ENCODE assay signal across 20 cellular contexts in genomic region chr17:81603846-81604610, GRCh38. TPM values are rescaled to one million over a fixed set of nuclear protein-coding genes. Genes with fewer than 3 reads are reported as not detected.
A peak's percentile ranks its signal among the peaks of the same experiment; 100 is the strongest.
DNase-seq lines count a peak whose midpoint lies in the region; ATAC-seq and TF ChIP-seq lines count a peak whose summit lies in the region.
"Had no signal": no experiment of that assay in that cellular context is flagged by ENCODE, and none has a peak within 500 bp of the region (broad histone marks: within the 10 kb centered on the region; RNA-seq: fewer than 3 reads in every experiment).

No MANE protein-coding gene starts in this region.

- H3K4me1 Mint-ChIP-seq in activated CD4-positive, alpha-beta T cell treated with anti-CD3 and anti-CD28 coated beads, Interleukin-2, amount 10 ng/mL, durations not matched to agents 24 days and 14 days, result peaks cover 6% of the 10 kb centered on the region
- peaks cover 26% of the 10 kb centered on the region for H3K4me1 Mint-ChIP-seq in chondrocyte (ENCODE audit: low read depth)

- in situ Hi-C loops in IMR-90 (cut with MboI; ENCODE audit: low sequenced_read_pairs), result no loop called here

- CTCF ChIA-PET in IMR-90 (lab: Yijun Ruan, JAX), result no interaction called here

- H3K36me3 Mint-ChIP-seq in activated CD4-positive, alpha-beta T cell treated with anti-CD3 and anti-CD28 coated beads, Interleukin-2, amount 10 ng/mL, durations not matched to agents 24 days and 14 days (ENCODE audit: low read depth), result peaks cover 50% of the 10 kb centered on the region
- H3K36me3 Mint-ChIP-seq in chondrocyte (ENCODE audit: low read depth), result peaks cover 21% of the 10 kb centered on the region
- H3K36me3 Mint-ChIP-seq: IgD-negative memory B cell had no signal

- H2BK20ac ChIP-seq in IMR-90 (ENCODE audit: low read depth, low read length), result peak overlapping the region; percentile 4; the same call in 1 of the 2 replicates

- H3K56ac ChIP-seq in IMR-90 (ENCODE audit: extremely low read depth, insufficient read depth, low read length), result no peak overlapping the region

- no peak overlapping the region; the same call in 1 of the 2 replicates for H3K4ac ChIP-seq in IMR-90 (ENCODE audit: low read depth, low read length)
- H3K4ac ChIP-seq in trophoblast cell (ENCODE audit: low read depth, low read length), result no peak overlapping the region

- H3K9me1 ChIP-seq in IMR-90 (ENCODE audit: insufficient read depth, low read length), result peaks cover 3% of the 10 kb centered on the region; the same call in 1 of the 2 replicates

- no peaks in the 10 kb centered on the region for H3K27me3 Mint-ChIP-seq in activated CD4-positive, alpha-beta T cell treated with anti-CD3 and anti-CD28 coated beads, Interleukin-2, amount 10 ng/mL, durations not matched to agents 24 days and 14 days
- no peaks in the 10 kb centered on the region for H3K27me3 Mint-ChIP-seq in chondrocyte (ENCODE audit: low read depth)
- H3K27me3 Mint-ChIP-seq: CD8-positive, alpha-beta memory T cell; IgD-negative memory B cell had no signal

- POLR2A ChIA-PET in IMR-90 (lab: Charles Lee; ENCODE audit: unreplicated experiment), result no interaction called here

- TF ChIP-seq POLR2A in IMR-90 (IDR thresholded peaks at IDR 0.05; ENCODE audit: low read depth, low read length) (no peak), heart left ventricle (IDR thresholded peaks at IDR 0.05) (no peak)

- H3K4me2 ChIP-seq in IMR-90 (ENCODE audit: low read depth, low read length), result no peak overlapping the region
- H3K4me2 ChIP-seq in trophoblast cell (ENCODE audit: low read length), result no peak overlapping the region

- TF ChIP-seq RAD21 in IMR-90 (IDR thresholded peaks at IDR 0.05; ENCODE audit: low read length), result no peak

- H4K91ac ChIP-seq in IMR-90 (ENCODE audit: insufficient read depth, low read depth, low read length), result no peak overlapping the region
- H4K91ac ChIP-seq in trophoblast cell (ENCODE audit: low read depth, low read length), result no peak overlapping the region

- peak overlapping the region; percentile 57 for H2AK9ac ChIP-seq in IMR-90 (replicated peaks; ENCODE audit: low read depth, low read length, poor library complexity)

- peak overlapping the region; percentile 13; the same call in 1 of the 2 replicates for H3K27ac ChIP-seq in IMR-90 (ENCODE audit: insufficient read depth, low read length)
- H3K27ac ChIP-seq in trophoblast cell (ENCODE audit: low read depth, low read length), result no peak overlapping the region
- H3K27ac ChIP-seq in heart left ventricle, result no peak overlapping the region
- H3K27ac ChIP-seq: C4-2B, SJCRH30 had no signal

- no peak overlapping the region for H2AFZ ChIP-seq in IMR-90 (replicated peaks; ENCODE audit: low read length, poor library complexity)
- H2AFZ ChIP-seq in trophoblast cell (ENCODE audit: insufficient read depth, low read length, poor library complexity), result no peak overlapping the region

- TF ChIP-seq CTCF in IMR-90 (conservative IDR thresholded peaks at IDR 0.05; ENCODE audit: low read depth, low read length) (no peak), chondrocyte (IDR thresholded peaks at IDR 0.05) (no peak), heart left ventricle (IDR thresholded peaks at IDR 0.05) (no peak)

- 100% methylated on average over 1 of the region's 11 CpGs; no CpG with 5 or more reads in 1 of the 2 experiments for WGBS in IMR-90 (ENCODE audit: extremely low coverage in 2 of 2, insufficient read length in 1 of 2), 2 experiments
- no CpG with 5 or more reads among the region's 11 CpGs for WGBS in trophoblast cell (ENCODE audit: extremely low coverage, insufficient coverage, insufficient read length)
- WGBS in heart left ventricle, 4 donors, result 70 to 89% (median 73%) methylated on average over 11 of the region's 11 CpGs

- H4K5ac ChIP-seq in IMR-90 (ENCODE audit: low read depth, low read length), result no peak overlapping the region

- H3K79me1 ChIP-seq in IMR-90 (ENCODE audit: low read depth in 1 of 2, low read length in 2 of 2) (peaks cover 19 to 61% of the 10 kb centered on the region in 2 experiments), trophoblast cell (ENCODE audit: low read length) (no peaks in the 10 kb centered on the region)

- H2AK5ac ChIP-seq in IMR-90 (ENCODE audit: low read depth, low read length), result no peak overlapping the region
- H2AK5ac ChIP-seq in trophoblast cell (ENCODE audit: low read length), result no peak overlapping the region

- peak overlapping the region; percentile 49; the same call in 1 of the 2 replicates for H3K23ac ChIP-seq in IMR-90 (ENCODE audit: low read depth, low read length)
- H3K23ac ChIP-seq in trophoblast cell (ENCODE audit: low read length), result no peak overlapping the region

- intact Hi-C loops in activated CD4-positive, alpha-beta T cell treated with anti-CD3 and anti-CD28 coated beads, Interleukin-2, amount 10 ng/mL, durations not matched to agents 24 days and 14 days (cut with micrococcal nuclease), result no loop called here
- intact Hi-C loops in IMR-90 (cut with micrococcal nuclease) (no loop called here), heart left ventricle (cut with DNase I) (loop anchor here (5.0 to 10.0 kb wide), 9 partner anchors 42 to 462 kb away; partner anchors contain the start of genes ACTG1 (in 1 of the 10) and FAAP100 (in 1 of the 10))

- H3K27ac Mint-ChIP-seq in activated CD4-positive, alpha-beta T cell treated with anti-CD3 and anti-CD28 coated beads, Interleukin-2, amount 10 ng/mL, durations not matched to agents 24 days and 14 days, result peak overlapping the region; percentile 54
- H3K27ac Mint-ChIP-seq in chondrocyte (ENCODE audit: unreplicated experiment), result peak overlapping the region; percentile 1

- H3K18ac ChIP-seq in IMR-90 (ENCODE audit: low read depth, low read length), result no peak overlapping the region
- H3K18ac ChIP-seq in trophoblast cell (ENCODE audit: low read length), result no peak overlapping the region

- H2BK120ac ChIP-seq in IMR-90 (ENCODE audit: low read depth, low read length), result peak overlapping the region; percentile 21; the same call in 1 of the 2 replicates
- no peak overlapping the region for H2BK120ac ChIP-seq in trophoblast cell (ENCODE audit: insufficient read depth, low read length, poor library complexity)

- no peak overlapping the region for H2BK12ac ChIP-seq in trophoblast cell (ENCODE audit: low read length)

- no peak overlapping the region for H4K12ac ChIP-seq in trophoblast cell (ENCODE audit: low read depth, low read length)

- no peaks in the 10 kb centered on the region for H3K9me3 Mint-ChIP-seq in activated CD4-positive, alpha-beta T cell treated with anti-CD3 and anti-CD28 coated beads, Interleukin-2, amount 10 ng/mL, durations not matched to agents 24 days and 14 days
- H3K9me3 Mint-ChIP-seq in chondrocyte (ENCODE audit: low read depth), result no peaks in the 10 kb centered on the region
- H3K9me3 Mint-ChIP-seq: CD8-positive, alpha-beta memory T cell; IgD-negative memory B cell had no signal

- ATAC-seq in IMR-90 (ENCODE audit: low read depth), result no peak
- no peak for ATAC-seq in GM21619 (IDR thresholded peaks at IDR 0.05; ENCODE audit: unreplicated experiment)
- no peak for ATAC-seq in heart left ventricle

- H3K9ac ChIP-seq in IMR-90 (ENCODE audit: low read depth, low read length), result no peak overlapping the region
- no peak overlapping the region for H3K9ac ChIP-seq in trophoblast cell (ENCODE audit: low read length)

- H3K4me1 ChIP-seq in IMR-90 (ENCODE audit: control insufficient read depth, insufficient read depth, low read length), result peaks cover 9% of the 10 kb centered on the region
- no peaks in the 10 kb centered on the region for H3K4me1 ChIP-seq in trophoblast cell (ENCODE audit: control insufficient read depth in 1 of 2, insufficient read depth in 2 of 2, low read length in 2 of 2)
- H3K4me1 ChIP-seq in heart left ventricle, result peaks cover 0 to 21% (median 6%) of the 10 kb centered on the region in 12 donors
- H3K4me1 ChIP-seq: SJCRH30 had no signal

- H3K27me3 ChIP-seq in IMR-90 (ENCODE audit: control insufficient read depth, insufficient read depth, low read length) (no peaks in the 10 kb centered on the region), trophoblast cell (ENCODE audit: insufficient read depth, low read length) (no peaks in the 10 kb centered on the region), heart left ventricle (no peaks in the 10 kb centered on the region)
- H3K27me3 ChIP-seq: SJCRH30 had no signal

- no peaks in the 10 kb centered on the region for H3K79me2 ChIP-seq in trophoblast cell (ENCODE audit: control insufficient read depth, insufficient read depth, low read length, poor library complexity)

- H3K14ac ChIP-seq in IMR-90 (replicated peaks; ENCODE audit: low read depth, low read length) (no peak overlapping the region; the same call in 1 of the 2 replicates), trophoblast cell (ENCODE audit: low read length) (no peak overlapping the region)

- H3K9me3 ChIP-seq in IMR-90 (ENCODE audit: control insufficient read depth, insufficient read depth, low read length) (no peaks in the 10 kb centered on the region), trophoblast cell (ENCODE audit: insufficient read depth, low read depth, low read length) (peaks cover 2% of the 10 kb centered on the region), heart left ventricle (no peaks in the 10 kb centered on the region)
- H3K9me3 ChIP-seq: SJCRH30 had no signal

- peaks cover 45% of the 10 kb centered on the region for H4K20me1 ChIP-seq in IMR-90 (ENCODE audit: insufficient read depth, low read length)

- no peak overlapping the region for H3K4me3 ChIP-seq in IMR-90 (ENCODE audit: insufficient read depth, low read depth, low read length)
- no peak overlapping the region for H3K4me3 ChIP-seq in trophoblast cell (ENCODE audit: low read depth, low read length)
- H3K4me3 ChIP-seq in heart left ventricle, result no peak overlapping the region
- H3K4me3 ChIP-seq: SJCRH30 had no signal

- H3K36me3 ChIP-seq in IMR-90 (ENCODE audit: control insufficient read depth, insufficient read depth, low read length) (peaks cover 55% of the 10 kb centered on the region), trophoblast cell (ENCODE audit: control insufficient read depth in 1 of 2, insufficient read depth in 2 of 2, low read length in 2 of 2) (peaks cover 51 to 71% of the 10 kb centered on the region in 2 experiments), heart left ventricle (peaks cover 0 to 99% (median 88%) of the 10 kb centered on the region in 9 donors)

- H4K8ac ChIP-seq in IMR-90 (ENCODE audit: low read depth in 2 of 2, low read length in 2 of 2) (peak overlapping the region in 1 of 2 experiments; percentile 39; a peak in 1 of 4 replicates), trophoblast cell (ENCODE audit: low read depth, low read length) (no peak overlapping the region)

- no peak for DNase-seq in activated CD4-positive, alpha-beta T cell treated with anti-CD3 and anti-CD28 coated beads, Interleukin-2, amount 10 ng/mL, durations not matched to agents 24 days and 14 days
- no peak for DNase-seq in activated CD4-positive, alpha-beta T cell treated with anti-CD3 and anti-CD28 coated beads for 4 hours
- DNase-seq in IMR-90 (no peak), chondrocyte (ENCODE audit: low spot score) (no peak), trophoblast cell (peak; percentile 78 to 90), heart left ventricle (no peak)
- DNase-seq: 8988T; AML-193; CD8-positive, alpha-beta memory T cell; DMS53; GDM1; Karpas-422; MV-4-11; NCI-H1105 treated with DMSO at 0.1 percent for 48 hours; NCI-H2029 treated with DMSO at 0.1 percent for 48 hours; NCI-H526; SJCRH30 had no signal

- H3K4me3 Mint-ChIP-seq in activated CD4-positive, alpha-beta T cell treated with anti-CD3 and anti-CD28 coated beads, Interleukin-2, amount 10 ng/mL, durations not matched to agents 24 days and 14 days, result no peak overlapping the region
- no peak overlapping the region for H3K4me3 Mint-ChIP-seq in chondrocyte (ENCODE audit: unreplicated experiment)
- H3K4me3 Mint-ChIP-seq: CD8-positive, alpha-beta memory T cell; IgD-negative memory B cell had no signal

- H2BK5ac ChIP-seq in IMR-90 (ENCODE audit: low read depth, low read length, poor library complexity, severe bottlenecking) (no peak overlapping the region), trophoblast cell (ENCODE audit: low read depth, low read length, poor library complexity) (no peak overlapping the region)

- H2BK15ac ChIP-seq in IMR-90 (ENCODE audit: low read depth, low read length), result no peak overlapping the region

- dilution Hi-C loops in IMR-90 (cut with HindIII; ENCODE audit: low sequenced_read_pairs, unreplicated experiment), result no loop called here

- no TSS peak for BruUV-seq in IMR-90 (replicated peaks; lab: Mats Ljungman, UMichigan)

RNA-seq across cellular contexts. Expression of gene NPLOC4, which starts 32.9 kb away (rescaled TPM):
- 142 and 147 TPM in 2 replicates for total RNA-seq in activated CD4-positive, alpha-beta T cell treated with anti-CD3 and anti-CD28 coated beads, Interleukin-2, amount 10 ng/mL, durations not matched to agents 24 days and 14 days
- 66.1 and 70.4 TPM in 2 replicates for total RNA-seq in IMR-90 (2012; rRNA removed)
- polyA plus RNA-seq in IMR-90 (2012; rRNA removed), result 74.9 and 78.3 TPM in 2 replicates
- polyA plus RNA-seq in IMR-90 (2012; cell fraction: cytosol; rRNA removed), result 62.7 and 65.1 TPM in 2 replicates
- polyA plus RNA-seq in IMR-90 (2012; cell fraction: nucleus; rRNA removed; ENCODE audit: low replicate concordance), result 101 and 121 TPM in 2 replicates
- 104 to 118 TPM (median 110 TPM) in 3 replicates for total RNA-seq in chondrocyte
- 115 and 119 TPM in 2 replicates for polyA plus RNA-seq in trophoblast cell (2013)
- total RNA-seq in heart left ventricle, result 100 to 1,000 TPM in 3 of 9 donors, 10 to 100 TPM in 6; 92.1 to 133 (median 99.3) TPM
- 10 to 100 TPM; 28.2 to 84.3 TPM for polyA plus RNA-seq in heart left ventricle

RNA-seq across cellular contexts. Expression of gene TSPAN10, which starts 33.0 kb away (rescaled TPM):
- total RNA-seq in activated CD4-positive, alpha-beta T cell treated with anti-CD3 and anti-CD28 coated beads, Interleukin-2, amount 10 ng/mL, durations not matched to agents 24 days and 14 days, result 0.14 and 0.37 TPM in 2 replicates
- total RNA-seq in IMR-90 (2012; rRNA removed), result 1.1 and 1.4 TPM in 2 replicates
- 4.5 and 5.3 TPM in 2 replicates for polyA plus RNA-seq in IMR-90 (2012; rRNA removed)
- 4.5 and 6.5 TPM in 2 replicates for polyA plus RNA-seq in IMR-90 (2012; cell fraction: cytosol; rRNA removed)
- 4.2 and 13.3 TPM in 2 replicates for polyA plus RNA-seq in IMR-90 (2012; cell fraction: nucleus; rRNA removed; ENCODE audit: low replicate concordance)
- total RNA-seq in chondrocyte, result 1.7 to 2.2 TPM (median 1.8 TPM) in 3 replicates
- polyA plus RNA-seq in trophoblast cell (2013), result 0.53 and 0.54 TPM in 2 replicates
- total RNA-seq in heart left ventricle, result under 1 TPM in 4 of 9 donors, not detected in 5; 0.21 to 0.41 (median 0.38) TPM
- polyA plus RNA-seq in heart left ventricle, result under 1 TPM; 0.07 to 0.46 TPM

RNA-seq across cellular contexts. Expression of gene FAAP100, which starts 51.9 kb away (rescaled TPM):
- total RNA-seq in activated CD4-positive, alpha-beta T cell treated with anti-CD3 and anti-CD28 coated beads, Interleukin-2, amount 10 ng/mL, durations not matched to agents 24 days and 14 days, result 72.2 and 76.5 TPM in 2 replicates
- total RNA-seq in IMR-90 (2012; rRNA removed) (7.5 and 7.9 TPM in 2 replicates), chondrocyte (39.8 to 62.7 TPM (median 43.1 TPM) in 3 replicates), heart left ventricle (10 to 100 TPM; 10.1 to 21.6 (median 13.5) TPM)
- polyA plus RNA-seq in IMR-90 (2012; rRNA removed) (24.8 and 27.5 TPM in 2 replicates), heart left ventricle (10 to 100 TPM; 17.0 to 18.7 TPM)
- 14.4 and 23.9 TPM in 2 replicates for polyA plus RNA-seq in IMR-90 (2012; cell fraction: cytosol; rRNA removed)
- 48.3 and 135 TPM in 2 replicates for polyA plus RNA-seq in IMR-90 (2012; cell fraction: nucleus; rRNA removed; ENCODE audit: low replicate concordance)
- polyA plus RNA-seq in trophoblast cell (2013), result 11.4 and 11.6 TPM in 2 replicates

RNA-seq across cellular contexts. Expression of gene PDE6G, which starts 52.3 kb away (rescaled TPM):
- 3.7 and 5.7 TPM in 2 replicates for total RNA-seq in activated CD4-positive, alpha-beta T cell treated with anti-CD3 and anti-CD28 coated beads, Interleukin-2, amount 10 ng/mL, durations not matched to agents 24 days and 14 days
- total RNA-seq in IMR-90 (2012; rRNA removed) (not detected in 2 replicates), chondrocyte (not detected in 3 replicates), heart left ventricle (1 to 10 TPM in 2 of 9 donors, under 1 TPM in 1, not detected in 6; 0.73 to 2.3 (median 1.5) TPM)
- polyA plus RNA-seq in IMR-90 (2012; rRNA removed) (1.3 and 2.7 TPM in 2 replicates), heart left ventricle (under 1 TPM in 1 of 2 donors, not detected in 1; 0.67 TPM)
- 1.0 and 1.4 TPM in 2 replicates for polyA plus RNA-seq in IMR-90 (2012; cell fraction: cytosol; rRNA removed)
- 0.63 and 0.65 TPM in 2 replicates for polyA plus RNA-seq in IMR-90 (2012; cell fraction: nucleus; rRNA removed; ENCODE audit: low replicate concordance)
- 0.21 and 0.42 TPM in 2 replicates for polyA plus RNA-seq in trophoblast cell (2013)

Comparison
In these comparisons a context has a peak if more than half of its experiments do, and no peak if none do; other contexts are left out.
1. DNase-seq: peak in trophoblast cell (2 of 2); none in activated CD4-positive, alpha-beta T cell treated with anti-CD3 and anti-CD28 coated beads, Interleukin-2, amount 10 ng/mL, durations not matched to agents 24 days and 14 days (single experiment), activated CD4-positive, alpha-beta T cell treated with anti-CD3 and anti-CD28 coated beads for 4 hours (0 of 2), IMR-90 (single experiment), chondrocyte (single experiment) and heart left ventricle (0 of 5).
2. intact Hi-C loops: an anchor here in heart left ventricle (5.0 to 10.0 kb wide); none called in activated CD4-positive, alpha-beta T cell treated with anti-CD3 and anti-CD28 coated beads, Interleukin-2, amount 10 ng/mL, durations not matched to agents 24 days and 14 days and IMR-90.